In the genomic region with DNA sequence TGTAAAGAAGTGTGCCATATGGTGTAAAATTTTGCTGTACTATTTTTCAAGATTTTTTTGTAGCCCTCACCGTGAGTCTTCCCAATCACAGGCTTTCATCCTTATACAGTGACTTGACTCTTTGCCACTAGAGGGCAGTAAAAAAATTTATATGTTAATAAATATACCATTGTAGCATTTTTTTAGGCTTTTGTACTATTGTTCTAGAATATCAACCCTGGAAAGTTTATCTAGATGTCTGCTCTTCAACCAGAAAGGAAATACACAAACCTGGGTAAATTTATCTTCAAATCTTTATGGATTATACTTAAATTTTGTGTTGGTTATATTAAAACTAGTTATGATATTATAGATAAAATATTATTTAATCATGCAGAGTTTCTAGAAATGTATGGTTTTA, we compare ENCODE assay signal across 9 cellular contexts.
A peak's percentile ranks its signal among the peaks of the same experiment; 100 is the strongest.
DNase-seq lines count a peak whose midpoint lies in the region; ATAC-seq and TF ChIP-seq lines count a peak whose summit lies in the region.
"Had no signal": no experiment of that assay in that cellular context is flagged by ENCODE, and none has a peak within 500 bp of the region (broad histone marks: within the 10 kb centered on the region; RNA-seq: fewer than 3 reads in every experiment).

No MANE protein-coding gene starts in this region.

- DNase-seq in AG09319 (ENCODE audit: extremely low read depth, low read depth): no peak
- DNase-seq in NCI-H748 treated with DMSO at 0.1 percent for 48 hours (lab: John Stamatoyannopoulos, UW): peak; percentile 44
- peak; percentile 72 for DNase-seq in choroid plexus epithelial cell (ENCODE audit: low read depth)
- peak; percentile 11 for DNase-seq in naive B cell
- no peak for DNase-seq in activated naive CD4-positive, alpha-beta T cell treated with Interleukin-2 at 50 U/mL for 16 hours

- peak; percentile 84 for ATAC-seq in GM18868 (IDR thresholded peaks at IDR 0.05; ENCODE audit: unreplicated experiment)
- ATAC-seq in HG03469 (IDR thresholded peaks at IDR 0.05; ENCODE audit: unreplicated experiment): peak; percentile 76
- peak; percentile 30 to 61 for ATAC-seq in naive B cell (ENCODE audit: low read depth in 2 of 2)
- no peak for ATAC-seq in HG02981 (IDR thresholded peaks at IDR 0.05; ENCODE audit: unreplicated experiment)

- no peaks in the 10 kb centered on the region for H3K9me3 Mint-ChIP-seq in naive B cell

- peaks cover 0 to 15% (median 0%) of the 10 kb centered on the region in 3 donors for H3K27me3 Mint-ChIP-seq in naive B cell

- H3K27ac Mint-ChIP-seq in naive B cell: no peak overlapping the region

- H3K4me1 Mint-ChIP-seq in naive B cell: no peaks in the 10 kb centered on the region

- no peak overlapping the region for H3K4me3 Mint-ChIP-seq in naive B cell

- TF ChIP-seq CTCF in AG09319 (IDR thresholded peaks at IDR 0.05; ENCODE audit: low read depth, low read length) (peak; percentile 59), choroid plexus epithelial cell (conservative IDR thresholded peaks at IDR 0.05; ENCODE audit: low read depth, low read length) (peak; percentile 67)

- H3K4me3 ChIP-seq in choroid plexus epithelial cell (ENCODE audit: low read depth, low read length): no peak overlapping the region
- H3K4me3 ChIP-seq: HAP-1 had no signal

- H3K36me3 Mint-ChIP-seq in naive B cell: no peaks in the 10 kb centered on the region

Comparison
In these comparisons a context has a peak if more than half of its experiments do, and no peak if none do; other contexts are left out.
1. DNase-seq: peak in NCI-H748 treated with DMSO at 0.1 percent for 48 hours (single experiment), choroid plexus epithelial cell (single experiment) and naive B cell (single experiment); none in AG09319 (single experiment) and activated naive CD4-positive, alpha-beta T cell treated with Interleukin-2 at 50 U/mL for 16 hours (single experiment).